14 cellular contexts compared by ENCODE assay signal in the genomic region with DNA sequence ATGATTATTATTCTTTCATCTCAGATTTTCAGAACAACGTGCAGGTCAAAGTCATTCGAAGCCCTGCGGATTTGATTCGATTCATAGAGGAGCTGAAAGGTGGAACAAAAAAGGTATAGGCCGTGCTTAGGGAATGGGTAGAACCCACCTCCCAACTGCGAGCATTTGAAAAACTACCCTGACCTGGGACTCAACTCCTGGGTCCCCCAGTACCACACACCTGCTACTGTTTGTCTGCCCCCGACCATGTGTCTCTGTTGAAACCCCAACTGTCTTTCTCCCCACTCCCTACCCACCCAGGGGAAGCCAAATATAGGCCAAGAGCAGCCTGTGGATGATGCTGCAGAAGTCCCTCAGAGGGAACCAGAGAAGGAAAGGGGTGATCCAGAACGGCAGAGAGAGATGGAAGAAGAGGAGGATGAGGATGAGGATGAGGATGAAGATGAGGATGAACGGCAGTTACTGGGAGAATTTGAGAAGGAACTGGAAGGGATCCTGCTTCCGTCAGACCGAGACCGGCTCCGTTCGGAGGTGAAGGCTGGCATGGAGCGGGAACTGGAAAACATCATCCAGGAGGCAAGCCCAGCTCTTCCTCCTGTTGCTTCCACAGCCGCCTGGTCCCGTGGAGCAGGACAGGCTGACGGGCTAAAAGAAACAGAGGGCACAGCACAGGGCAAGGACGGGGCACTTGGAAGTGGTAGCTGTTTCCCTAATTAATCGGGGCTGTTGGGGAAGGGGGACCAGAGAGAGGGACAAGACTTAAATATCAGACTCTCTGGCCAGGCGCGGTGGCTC.
"Had no signal": no experiment of that assay in that cellular context is flagged by ENCODE, and none has a peak within 500 bp of the region (broad histone marks: within the 10 kb centered on the region; RNA-seq: fewer than 3 reads in every experiment).

No MANE protein-coding gene starts in this region.

- DNase-seq: activated CD4-positive, alpha-beta memory T cell treated with anti-CD3 and anti-CD28 coated beads, Interleukin-2, amount 10 ng/mL, durations not matched to agents 7 days and 5 days; activated CD4-positive, CD25-positive, alpha-beta regulatory T cell treated with anti-CD3 and anti-CD28 coated beads, Interleukin-2, amount 50 U/mL, for 72 hours; activated CD8-positive, alpha-beta memory T cell treated with anti-CD3 and anti-CD28 coated beads, Interleukin-2, amount 50 U/mL, for 4 hours; activated effector memory CD4-positive, alpha-beta T cell treated with Interleukin-2 at 50 U/mL for 16 hours; activated naive CD8-positive, alpha-beta T cell treated with anti-CD3 and anti-CD28 coated beads, Interleukin-2, amount 50 U/mL, for 24 hours; kidney; left ventricle myocardium inferior; mesenchymal stem cell; nephron progenitor cell; stimulated activated CD4-positive, alpha-beta T cell treated with anti-CD3 and anti-CD28 coated beads, Interleukin-15, amount 100 ng/mL, for 24 hours; stimulated activated CD4-positive, alpha-beta T cell treated with anti-CD3 and anti-CD28 coated beads, Interleukin-4, amount 100 ng/mL, for 24 hours; SW 1271; T-helper 9 cell; tibial artery had no signal

- H3K27me3 Mint-ChIP-seq: activated CD4-positive, alpha-beta memory T cell treated with anti-CD3 and anti-CD28 coated beads, Interleukin-2, amount 10 ng/mL, durations not matched to agents 7 days and 5 days; activated naive CD8-positive, alpha-beta T cell treated with anti-CD3 and anti-CD28 coated beads, Interleukin-2, amount 50 U/mL, for 24 hours had no signal

- H3K4me3 Mint-ChIP-seq: activated CD4-positive, alpha-beta memory T cell treated with anti-CD3 and anti-CD28 coated beads, Interleukin-2, amount 10 ng/mL, durations not matched to agents 7 days and 5 days; activated naive CD8-positive, alpha-beta T cell treated with anti-CD3 and anti-CD28 coated beads, Interleukin-2, amount 50 U/mL, for 24 hours; nephron progenitor cell had no signal

- ATAC-seq: activated naive CD8-positive, alpha-beta T cell treated with anti-CD3 and anti-CD28 coated beads, Interleukin-2, amount 50 U/mL, for 24 hours had no signal

- H3K27ac Mint-ChIP-seq: activated CD4-positive, alpha-beta memory T cell treated with anti-CD3 and anti-CD28 coated beads, Interleukin-2, amount 10 ng/mL, durations not matched to agents 7 days and 5 days; activated naive CD8-positive, alpha-beta T cell treated with anti-CD3 and anti-CD28 coated beads, Interleukin-2, amount 50 U/mL, for 24 hours; nephron progenitor cell had no signal

- H3K4me1 Mint-ChIP-seq: activated CD4-positive, alpha-beta memory T cell treated with anti-CD3 and anti-CD28 coated beads, Interleukin-2, amount 10 ng/mL, durations not matched to agents 7 days and 5 days; activated naive CD8-positive, alpha-beta T cell treated with anti-CD3 and anti-CD28 coated beads, Interleukin-2, amount 50 U/mL, for 24 hours; nephron progenitor cell had no signal

- H3K9me3 Mint-ChIP-seq: activated CD4-positive, alpha-beta memory T cell treated with anti-CD3 and anti-CD28 coated beads, Interleukin-2, amount 10 ng/mL, durations not matched to agents 7 days and 5 days; activated naive CD8-positive, alpha-beta T cell treated with anti-CD3 and anti-CD28 coated beads, Interleukin-2, amount 50 U/mL, for 24 hours; nephron progenitor cell had no signal
